ENCODE assay signal across 18 cellular contexts in the genomic region with DNA sequence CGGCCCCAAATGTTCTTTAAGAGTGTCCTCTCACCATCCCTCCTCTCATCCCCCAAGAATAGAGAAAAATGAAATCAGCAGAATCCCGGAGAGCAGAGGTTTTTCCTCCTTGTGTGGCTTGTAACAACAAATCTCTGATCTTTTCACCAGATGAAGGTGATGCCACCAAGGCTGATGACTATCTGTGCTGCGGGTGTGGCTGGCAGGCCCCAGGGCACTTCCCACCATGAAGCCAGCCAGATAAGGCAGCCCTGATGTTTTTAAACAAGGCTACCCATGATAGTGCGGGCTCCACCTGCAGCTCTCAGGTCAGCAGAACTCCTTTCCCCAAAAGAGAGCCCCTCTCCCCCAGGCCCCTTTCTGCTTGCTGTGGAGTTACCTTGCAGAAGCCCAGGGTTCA. TPM values are rescaled to one million over a fixed set of nuclear protein-coding genes. Genes with fewer than 3 reads are reported as not detected.
DNase-seq lines count a peak whose midpoint lies in the region; TF ChIP-seq lines count a peak whose summit lies in the region.
"Had no signal": no experiment of that assay in that cellular context is flagged by ENCODE, and none has a peak within 500 bp of the region (broad histone marks: within the 10 kb centered on the region; RNA-seq: fewer than 3 reads in every experiment).

No MANE protein-coding gene starts in this region.

- TF ChIP-seq CTCF in Calu3 (IDR thresholded peaks at IDR 0.05; ENCODE audit: unreplicated experiment) = no peak

- peak overlapping the region; percentile 96 for H3K27ac ChIP-seq in SJCRH30
- no peak overlapping the region for H3K27ac ChIP-seq in trophoblast cell (ENCODE audit: low read depth, low read length)
- H3K27ac ChIP-seq: BLaER1 had no signal

- H3K36me3 ChIP-seq in SJCRH30 (no peaks in the 10 kb centered on the region), trophoblast cell (ENCODE audit: control insufficient read depth in 1 of 2, insufficient read depth in 2 of 2, low read length in 2 of 2) (no peaks in the 10 kb centered on the region)
- H3K36me3 ChIP-seq: BLaER1, HAP-1, MG63 had no signal

- H3K4me1 ChIP-seq in SJCRH30 = peaks cover 55% of the 10 kb centered on the region
- H3K4me1 ChIP-seq in trophoblast cell (ENCODE audit: control insufficient read depth in 1 of 2, insufficient read depth in 2 of 2, low read length in 2 of 2) = peaks cover 8 to 19% of the 10 kb centered on the region in 2 experiments
- H3K4me1 ChIP-seq: HAP-1 had no signal

- no peak overlapping the region for H2BK5ac ChIP-seq in trophoblast cell (ENCODE audit: low read depth, low read length, poor library complexity)

- peaks cover 5% of the 10 kb centered on the region; the same call in 1 of the 2 replicates for H3K9me3 ChIP-seq in SJCRH30 (replicated peaks)
- no peaks in the 10 kb centered on the region for H3K9me3 ChIP-seq in trophoblast cell (ENCODE audit: insufficient read depth, low read depth, low read length)
- H3K9me3 ChIP-seq: BLaER1, HAP-1, MG63 had no signal

- H3K9ac ChIP-seq in trophoblast cell (ENCODE audit: low read length) = no peak overlapping the region
- H3K9ac ChIP-seq: BLaER1 had no signal

- H3K4me2 ChIP-seq in trophoblast cell (ENCODE audit: low read length) = no peak overlapping the region
- H3K4me2 ChIP-seq: BLaER1 had no signal

- POLR2A ChIA-PET in activated CD4-positive, alpha-beta memory T cell treated with anti-CD3 and anti-CD28 coated beads, Interleukin-2, amount 10 ng/mL, durations not matched to agents 7 days and 5 days (lab: Charles Lee) = interaction anchor here (1.6 kb wide), 1 partner anchor 31 kb away, joined by 4 read pairs; no protein-coding TSS in a partner anchor
- POLR2A ChIA-PET in activated CD4-positive, alpha-beta memory T cell treated with anti-CD3 and anti-CD28 coated beads for 36 hours (lab: Charles Lee) = no interaction called here

- peaks cover 23% of the 10 kb centered on the region for H3K79me1 ChIP-seq in trophoblast cell (ENCODE audit: low read length)

- H3K27me3 ChIP-seq in SJCRH30 (no peaks in the 10 kb centered on the region), trophoblast cell (ENCODE audit: insufficient read depth, low read length) (no peaks in the 10 kb centered on the region)
- H3K27me3 ChIP-seq: BLaER1 had no signal

- intact Hi-C loops in activated CD4-positive, alpha-beta memory T cell treated with anti-CD3 and anti-CD28 coated beads for 36 hours (cut with micrococcal nuclease) = no loop called here
- intact Hi-C loops in Calu3 (cut with micrococcal nuclease; ENCODE audit: unreplicated experiment) = no loop called here

- H4K8ac ChIP-seq in trophoblast cell (ENCODE audit: low read depth, low read length) = no peak overlapping the region

- H3K4me3 ChIP-seq in SJCRH30 (no peak overlapping the region), trophoblast cell (ENCODE audit: low read depth, low read length) (no peak overlapping the region)
- H3K4me3 ChIP-seq: BLaER1, HAP-1, MG63 had no signal

- H4K91ac ChIP-seq in trophoblast cell (ENCODE audit: low read depth, low read length) = peak overlapping the region; percentile 77

- H3K23ac ChIP-seq in trophoblast cell (ENCODE audit: low read length) = no peak overlapping the region

- no peak overlapping the region for H3K4me3 Mint-ChIP-seq in activated CD4-positive, alpha-beta memory T cell treated with anti-CD3 and anti-CD28 coated beads, Interleukin-2, amount 10 ng/mL, durations not matched to agents 7 days and 5 days
- no peak overlapping the region for H3K4me3 Mint-ChIP-seq in activated CD4-positive, alpha-beta memory T cell treated with anti-CD3 and anti-CD28 coated beads for 36 hours
- no peak overlapping the region for H3K4me3 Mint-ChIP-seq in Calu3 (ENCODE audit: low read depth, unreplicated experiment)

- no peak overlapping the region for H2AK5ac ChIP-seq in trophoblast cell (ENCODE audit: low read length)

- H3K18ac ChIP-seq in trophoblast cell (ENCODE audit: low read length) = no peak overlapping the region

- no peak overlapping the region for H2AFZ ChIP-seq in trophoblast cell (ENCODE audit: insufficient read depth, low read length, poor library complexity)

- no peak overlapping the region for H2BK12ac ChIP-seq in trophoblast cell (ENCODE audit: low read length)

- CTCF ChIA-PET in activated CD4-positive, alpha-beta memory T cell treated with anti-CD3 and anti-CD28 coated beads, Interleukin-2, amount 10 ng/mL, durations not matched to agents 7 days and 5 days (lab: Charles Lee) = interaction anchor here (1.4 kb wide), 1 partner anchor 45 kb away, joined by 5 read pairs; no protein-coding TSS in a partner anchor
- CTCF ChIA-PET in activated CD4-positive, alpha-beta memory T cell treated with anti-CD3 and anti-CD28 coated beads for 36 hours (lab: Charles Lee) = no interaction called here
- CTCF ChIA-PET in Calu3 (lab: Charles Lee) = no interaction called here

- WGBS in trophoblast cell (ENCODE audit: extremely low coverage, insufficient coverage, insufficient read length) = no CpG with 5 or more reads among the region's 4 CpGs

- peaks cover 2% of the 10 kb centered on the region for H3K79me2 ChIP-seq in trophoblast cell (ENCODE audit: control insufficient read depth, insufficient read depth, low read length, poor library complexity)

- H3K36me3 Mint-ChIP-seq in activated CD4-positive, alpha-beta memory T cell treated with anti-CD3 and anti-CD28 coated beads, Interleukin-2, amount 10 ng/mL, durations not matched to agents 7 days and 5 days (ENCODE audit: low read depth) = no peaks in the 10 kb centered on the region
- no peaks in the 10 kb centered on the region for H3K36me3 Mint-ChIP-seq in activated CD4-positive, alpha-beta memory T cell treated with anti-CD3 and anti-CD28 coated beads for 36 hours
- H3K36me3 Mint-ChIP-seq in Calu3 (ENCODE audit: insufficient read depth, unreplicated experiment) = no peaks in the 10 kb centered on the region

- DNase-seq in activated CD4-positive, alpha-beta memory T cell treated with anti-CD3 and anti-CD28 coated beads, Interleukin-2, amount 10 ng/mL, durations not matched to agents 7 days and 5 days = peak; percentile 34
- no peak for DNase-seq in activated CD4-positive, alpha-beta memory T cell treated with anti-CD3 and anti-CD28 coated beads for 36 hours
- DNase-seq in SJCRH30 (no peak), trophoblast cell (peak; percentile 58 to 77), DMS 273 (lab: John Stamatoyannopoulos, UW; ENCODE audit: unreplicated experiment) (no peak), AML-193 (lab: John Stamatoyannopoulos, UW) (no peak), Calu3 (no peak)
- peak; percentile 41 for DNase-seq in central memory CD4-positive, alpha-beta T cell
- DNase-seq: DMS153, EL, Karpas-422, MG63, NCI-H1092 treated with DMSO at 0.1 percent for 48 hours, NCI-H1694, NCI-H524 treated with DMSO at 0.1 percent for 48 hours, Right ventricle myocardium superior had no signal

- H3K9me3 Mint-ChIP-seq in activated CD4-positive, alpha-beta memory T cell treated with anti-CD3 and anti-CD28 coated beads, Interleukin-2, amount 10 ng/mL, durations not matched to agents 7 days and 5 days = no peaks in the 10 kb centered on the region
- H3K9me3 Mint-ChIP-seq in activated CD4-positive, alpha-beta memory T cell treated with anti-CD3 and anti-CD28 coated beads for 36 hours = no peaks in the 10 kb centered on the region
- no peaks in the 10 kb centered on the region for H3K9me3 Mint-ChIP-seq in Calu3 (ENCODE audit: low read depth, unreplicated experiment)

- H3K27ac Mint-ChIP-seq in activated CD4-positive, alpha-beta memory T cell treated with anti-CD3 and anti-CD28 coated beads, Interleukin-2, amount 10 ng/mL, durations not matched to agents 7 days and 5 days = no peak overlapping the region
- H3K27ac Mint-ChIP-seq in activated CD4-positive, alpha-beta memory T cell treated with anti-CD3 and anti-CD28 coated beads for 36 hours = no peak overlapping the region
- H3K27ac Mint-ChIP-seq in Calu3 (ENCODE audit: unreplicated experiment) = no peak overlapping the region

- peaks cover 6% of the 10 kb centered on the region for H3K27me3 Mint-ChIP-seq in activated CD4-positive, alpha-beta memory T cell treated with anti-CD3 and anti-CD28 coated beads, Interleukin-2, amount 10 ng/mL, durations not matched to agents 7 days and 5 days
- H3K27me3 Mint-ChIP-seq in activated CD4-positive, alpha-beta memory T cell treated with anti-CD3 and anti-CD28 coated beads for 36 hours = no peaks in the 10 kb centered on the region
- H3K27me3 Mint-ChIP-seq in Calu3 (ENCODE audit: unreplicated experiment) = no peaks in the 10 kb centered on the region

- no peak overlapping the region for H2BK120ac ChIP-seq in trophoblast cell (ENCODE audit: insufficient read depth, low read length, poor library complexity)

- no peak overlapping the region for H3K4ac ChIP-seq in trophoblast cell (ENCODE audit: low read depth, low read length)

- BruUV-seq in Calu3 (replicated peaks; lab: Mats Ljungman, UMichigan) = no TSS peak

- no peak overlapping the region for H3K14ac ChIP-seq in trophoblast cell (ENCODE audit: low read length)

- H4K12ac ChIP-seq in trophoblast cell (ENCODE audit: low read depth, low read length) = no peak overlapping the region

- H3K4me1 Mint-ChIP-seq in activated CD4-positive, alpha-beta memory T cell treated with anti-CD3 and anti-CD28 coated beads, Interleukin-2, amount 10 ng/mL, durations not matched to agents 7 days and 5 days = peaks cover 47% of the 10 kb centered on the region
- peaks cover 47% of the 10 kb centered on the region for H3K4me1 Mint-ChIP-seq in activated CD4-positive, alpha-beta memory T cell treated with anti-CD3 and anti-CD28 coated beads for 36 hours (ENCODE audit: low read depth)
- no peaks in the 10 kb centered on the region for H3K4me1 Mint-ChIP-seq in Calu3 (ENCODE audit: low read depth, unreplicated experiment)

RNA-seq across cellular contexts. Expression of gene PARP11, which starts 58.0 kb away (rescaled TPM):
- total RNA-seq in activated CD4-positive, alpha-beta memory T cell treated with anti-CD3 and anti-CD28 coated beads, Interleukin-2, amount 10 ng/mL, durations not matched to agents 7 days and 5 days = 10 to 100 TPM; 26.8 to 28.6 TPM
- 10 to 100 TPM; 16.6 to 17.8 TPM for total RNA-seq in activated CD4-positive, alpha-beta memory T cell treated with anti-CD3 and anti-CD28 coated beads for 36 hours
- total RNA-seq in SJCRH30 (2014; rRNA removed; shearing (Covaris generic)) = 13.0 and 13.4 TPM in 2 replicates
- 5.7 and 7.8 TPM in 2 replicates for polyA plus RNA-seq in trophoblast cell (2013)
- 3.7 and 5.2 TPM in 2 replicates for total RNA-seq in Calu3 (2022)

Comparison
In these comparisons a context has a peak if more than half of its experiments do, and no peak if none do; other contexts are left out.
1. DNase-seq: peak in activated CD4-positive, alpha-beta memory T cell treated with anti-CD3 and anti-CD28 coated beads, Interleukin-2, amount 10 ng/mL, durations not matched to agents 7 days and 5 days (single experiment), central memory CD4-positive, alpha-beta T cell (single experiment) and trophoblast cell (2 of 2); none in activated CD4-positive, alpha-beta memory T cell treated with anti-CD3 and anti-CD28 coated beads for 36 hours (single experiment), SJCRH30 (0 of 2), DMS 273 (single experiment), AML-193 (0 of 2) and Calu3 (single experiment).